Comparison of ENCODE assay signal across 8 cellular contexts in genomic region chr3:75422101-75422945, GRCh38.
A peak's percentile ranks its signal among the peaks of the same experiment; 100 is the strongest.
DNase-seq lines count a peak whose midpoint lies in the region; ATAC-seq, FAIRE-seq and TF ChIP-seq lines count a peak whose summit lies in the region.
"Not testable (repeated sequence)": the region's sequence is repeated elsewhere in the genome, so short reads cannot be mapped to it uniquely, and the experiment has no call there.

No MANE protein-coding gene starts in this region.

- H3K79me1 ChIP-seq in H9 (ENCODE audit: insufficient read depth, low read depth, low read length, poor library complexity, severe bottlenecking): not testable (repeated sequence)

- CTCF ChIA-PET in K562 (lab: Yijun Ruan, JAX; ENCODE audit: low intra/inter-chr PET ratio): interaction anchor here (1.5 kb wide), 1 partner anchor 127 kb away, joined by 7 read pairs; no protein-coding TSS in a partner anchor

- BruUV-seq in K562 (replicated peaks; lab: Mats Ljungman, UMichigan): not testable (repeated sequence)

- H2BK15ac ChIP-seq in H9 (ENCODE audit: low read depth, low read length): not testable (repeated sequence)

- H3K9ac ChIP-seq in H9 (ENCODE audit: extremely low read depth, insufficient read length, low read length); K562 (ENCODE audit: insufficient read depth in 1 of 2, low read depth in 2 of 2, low read length in 2 of 2): not testable (repeated sequence)

- not testable (repeated sequence) for H3K4me2 ChIP-seq in H9 (ENCODE audit: insufficient read depth, insufficient read length, low read length); K562 (ENCODE audit: insufficient read depth, low read length)

- H3K4me1 Mint-ChIP-seq in H9: peaks cover 9 to 12% of the 10 kb centered on the region in 2 experiments
- not testable (repeated sequence) for H3K4me1 Mint-ChIP-seq in activated CD4-positive, alpha-beta T cell treated with anti-CD3 and anti-CD28 coated beads, Interleukin-2, amount 10 ng/mL, durations not matched to agents 24 days and 14 days; naive thymus-derived CD8-positive, alpha-beta T cell

- H3K27ac ChIP-seq in H9 (ENCODE audit: insufficient read length, low read depth, low read length); K562 (ENCODE audit: extremely low read depth, low read depth, low read length); foreskin keratinocyte: not testable (repeated sequence)

- peaks cover 4 to 26% (median 22%) of the 10 kb centered on the region in 3 experiments; a peak in 6 of 7 replicates for H3K36me3 Mint-ChIP-seq in H9 (ENCODE audit: insufficient read depth in 1 of 3, low read depth in 3 of 3)
- not testable (repeated sequence) for H3K36me3 Mint-ChIP-seq in activated CD4-positive, alpha-beta T cell treated with anti-CD3 and anti-CD28 coated beads, Interleukin-2, amount 10 ng/mL, durations not matched to agents 24 days and 14 days (ENCODE audit: low read depth)
- peaks cover 0 to 32% (median 4%) of the 10 kb centered on the region in 3 donors for H3K36me3 Mint-ChIP-seq in naive thymus-derived CD8-positive, alpha-beta T cell

- H2BK5ac ChIP-seq in H9 (ENCODE audit: insufficient read length, low read length): not testable (repeated sequence)

- not testable (repeated sequence) for H3K23me2 ChIP-seq in H9 (ENCODE audit: insufficient read length, low read depth, low read length, poor library complexity, severe bottlenecking)

- H3K56ac ChIP-seq in H9 (ENCODE audit: insufficient read length, low read depth, low read length): not testable (repeated sequence)

- H3K23ac ChIP-seq in H9 (ENCODE audit: insufficient read length, low read depth, low read length): not testable (repeated sequence)

- WGBS in H9 (ENCODE audit: extremely low coverage, insufficient read length, low lambda C conversion rate): no CpG with 5 or more reads among the region's 18 CpGs
- 36% methylated on average over 9 of the region's 18 CpGs for WGBS in K562 (ENCODE audit: insufficient coverage, low coverage, missing lambda C conversion rate)

- H2BK120ac ChIP-seq in H9 (ENCODE audit: low read depth, low read length, poor library complexity, severe bottlenecking): not testable (repeated sequence)

- H3K79me2 ChIP-seq in H9 (ENCODE audit: insufficient read depth, low read length); K562 (ENCODE audit: control insufficient read depth, insufficient read depth, low read length): not testable (repeated sequence)

- TF ChIP-seq RAD21 in K562 (CRISPR knock-in tag; conservative IDR thresholded peaks at IDR 0.05 in 1 of 2, IDR thresholded peaks at IDR 0.05 in 1 of 2): peak; percentile 53 to 77

- not testable (repeated sequence) for H4K20me1 ChIP-seq in H9 (ENCODE audit: control insufficient read depth, insufficient read depth, insufficient read length); K562 (replicated peaks; ENCODE audit: control insufficient read depth, insufficient read depth, low read length)

- intact Hi-C loops in activated CD4-positive, alpha-beta T cell treated with anti-CD3 and anti-CD28 coated beads, Interleukin-2, amount 10 ng/mL, durations not matched to agents 24 days and 14 days (cut with micrococcal nuclease): not testable (repeated sequence)
- intact Hi-C loops in K562 (cut with micrococcal nuclease): loop anchor here (10.0 kb wide), 1 partner anchor 128 kb away; no protein-coding TSS in a partner anchor

- not testable (repeated sequence) for H4K5ac ChIP-seq in H9 (ENCODE audit: insufficient read length, low read depth, low read length)

- H4K91ac ChIP-seq in H9 (ENCODE audit: insufficient read length, low read depth, low read length): not testable (repeated sequence)

- not testable (repeated sequence) for H3K4me1 ChIP-seq in H9 (ENCODE audit: insufficient read depth, low read length); K562 (replicated peaks in 1 of 2; ENCODE audit: control insufficient read depth in 2 of 2, insufficient read depth in 2 of 2, low read length in 2 of 2); foreskin keratinocyte

- H3K18ac ChIP-seq in H9 (ENCODE audit: insufficient read length, low read depth, low read length): not testable (repeated sequence)

- not testable (repeated sequence) for H2AK5ac ChIP-seq in H9 (ENCODE audit: insufficient read length, low read length)

- H3K27ac Mint-ChIP-seq in H9: peak overlapping the region in 2 of 3 experiments; percentile 36 to 90; a peak in 5 of 7 replicates
- H3K27ac Mint-ChIP-seq in activated CD4-positive, alpha-beta T cell treated with anti-CD3 and anti-CD28 coated beads, Interleukin-2, amount 10 ng/mL, durations not matched to agents 24 days and 14 days: not testable (repeated sequence)
- peak overlapping the region in 6 of 10 donors; percentile 5 to 93 (median 62) for H3K27ac Mint-ChIP-seq in naive thymus-derived CD8-positive, alpha-beta T cell

- not testable (repeated sequence) for TF ChIP-seq EP300 in K562 (IDR thresholded peaks at IDR 0.05; ENCODE audit: low read length)

- not testable (repeated sequence) for H3T11ph ChIP-seq in H9 (ENCODE audit: low read length)

- H2BK12ac ChIP-seq in H9 (ENCODE audit: insufficient read length, low read depth, low read length): not testable (repeated sequence)

- not testable (repeated sequence) for TF ChIP-seq POLR2A in K562 (conservative IDR thresholded peaks at IDR 0.05)

- H3K14ac ChIP-seq in H9 (ENCODE audit: insufficient read depth, low read length): not testable (repeated sequence)

- ATAC-seq in K562; foreskin keratinocyte; naive thymus-derived CD8-positive, alpha-beta T cell: not testable (repeated sequence)

- not testable (repeated sequence) for H2AFZ ChIP-seq in H9 (ENCODE audit: low read length); K562 (ENCODE audit: low read depth, low read length)

- TF ChIP-seq CTCF in H9 (conservative IDR thresholded peaks at IDR 0.05): peak; percentile 78
- TF ChIP-seq CTCF in K562 (IDR thresholded peaks at IDR 0.05 in 2 of 3, conservative IDR thresholded peaks at IDR 0.05 in 1 of 3; ENCODE audit: insufficient read depth in 2 of 3, low read depth in 1 of 3, low read length in 3 of 3): peak; percentile 63 to 88 (median 71); a peak in 5 of 6 replicates
- TF ChIP-seq CTCF in foreskin keratinocyte (conservative IDR thresholded peaks at IDR 0.05): peak; percentile 82

- not testable (repeated sequence) for H3K9me3 Mint-ChIP-seq in H9; activated CD4-positive, alpha-beta T cell treated with anti-CD3 and anti-CD28 coated beads, Interleukin-2, amount 10 ng/mL, durations not matched to agents 24 days and 14 days; naive thymus-derived CD8-positive, alpha-beta T cell

- H3K9me1 ChIP-seq in K562 (ENCODE audit: control insufficient read depth, insufficient read depth, low read length): not testable (repeated sequence)

- H3K9me3 ChIP-seq in H9 (ENCODE audit: control insufficient read depth, low read depth, low read length); K562 (replicated peaks; ENCODE audit: control insufficient read depth, insufficient read depth, low read depth, low read length): not testable (repeated sequence)

- in situ Hi-C loops in K562 (cut with MboI): not testable (repeated sequence)

- FAIRE-seq in K562 (lab: Jason Lieb, UNC): peak; percentile 51

- H4K8ac ChIP-seq in H9 (replicated peaks; ENCODE audit: insufficient read length, low read depth, low read length): not testable (repeated sequence)

- H3K4ac ChIP-seq in H9 (ENCODE audit: low read depth, low read length): not testable (repeated sequence)

- not testable (repeated sequence) for H3K27me3 Mint-ChIP-seq in H9 (ENCODE audit: low read depth); activated CD4-positive, alpha-beta T cell treated with anti-CD3 and anti-CD28 coated beads, Interleukin-2, amount 10 ng/mL, durations not matched to agents 24 days and 14 days; naive thymus-derived CD8-positive, alpha-beta T cell

- POLR2A ChIA-PET in K562 (lab: Yijun Ruan, JAX); naive thymus-derived CD8-positive, alpha-beta T cell (lab: Charles Lee): not testable (repeated sequence)

- DNase-seq in AML-193 (lab: John Stamatoyannopoulos, UW) (peak; percentile 7 to 10), H9 (peak; percentile 80), NCI-H69 (lab: John Stamatoyannopoulos, UW) (peak; percentile 45)
- DNase-seq in activated CD4-positive, alpha-beta T cell treated with anti-CD3 and anti-CD28 coated beads, Interleukin-2, amount 10 ng/mL, durations not matched to agents 24 days and 14 days: peak; percentile 88
- not testable (repeated sequence) for DNase-seq in K562 (ENCODE audit: extremely low read depth in 1 of 4, low spot score in 3 of 4); foreskin keratinocyte
- DNase-seq in naive thymus-derived CD8-positive, alpha-beta T cell: peak in 5 of 10 donors; percentile 22 to 54 (median 46)
- peak in 2 of 3 experiments; percentile 14 to 48 for DNase-seq in stimulated activated CD4-positive, alpha-beta T cell treated with anti-CD3 and anti-CD28 coated beads, TNF-alpha, amount 100 ng/mL, for 24 hours (ENCODE audit: low read depth in 3 of 3)

- H3K27me3 ChIP-seq in H9 (ENCODE audit: insufficient read depth, low read length); K562 (ENCODE audit: control insufficient read depth in 2 of 2, insufficient read depth in 2 of 2, low read length in 2 of 2); foreskin keratinocyte: not testable (repeated sequence)

- not testable (repeated sequence) for H3K36me3 ChIP-seq in K562 (ENCODE audit: control insufficient read depth, insufficient read depth, low read length)

- H3K4me3 Mint-ChIP-seq in H9; activated CD4-positive, alpha-beta T cell treated with anti-CD3 and anti-CD28 coated beads, Interleukin-2, amount 10 ng/mL, durations not matched to agents 24 days and 14 days; naive thymus-derived CD8-positive, alpha-beta T cell: not testable (repeated sequence)

- not testable (repeated sequence) for H3K4me3 ChIP-seq in K562

- H2BK20ac ChIP-seq in H9 (ENCODE audit: low read depth, low read length, poor library complexity, severe bottlenecking): not testable (repeated sequence)

TF ChIP-seq in K562, 482 proteins besides CTCF, POLR2A, EP300 and RAD21 (continues in another document):
- TF ChIP-seq NR2C1 (IDR thresholded peaks at IDR 0.05): not testable (repeated sequence)
- peak; percentile 39 for TF ChIP-seq NR2C1 (tag; IDR thresholded peaks at IDR 0.05)
